In genomic region chr19:32971715-32972540, GRCh38 we compare ENCODE assay signal across 8 cellular contexts. TPM values are rescaled to one million over a fixed set of nuclear protein-coding genes. Genes with fewer than 3 reads are reported as not detected.
DNase-seq lines count a peak whose midpoint lies in the region; ATAC-seq and TF ChIP-seq lines count a peak whose summit lies in the region.

Gene CEP89, minus strand, starts transcription at chr19:32971958. Its CDS starts 84 bp downstream, at chr19:32971874.
A gene with protein sequence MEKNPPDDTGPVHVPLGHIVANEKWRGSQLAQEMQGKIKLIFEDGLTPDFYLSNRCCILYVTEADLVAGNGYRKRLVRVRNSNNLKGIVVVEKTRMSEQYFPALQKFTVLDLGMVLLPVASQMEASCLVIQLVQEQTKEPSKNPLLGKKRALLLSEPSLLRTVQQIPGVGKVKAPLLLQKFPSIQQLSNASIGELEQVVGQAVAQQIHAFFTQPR (plus strand): TSS chr19:32972242. CDS start chr19:32973197, 955 bp downstream.

- H3K27me3 Mint-ChIP-seq in immature natural killer cell (ENCODE audit: low read depth in 3 of 3): peaks cover 6 to 10% (median 6%) of the 10 kb centered on the region in 3 donors

- H3K79me2 ChIP-seq in smooth muscle cell (ENCODE audit: low read depth): peaks cover 28% of the 10 kb centered on the region

- peak; percentile 99 for DNase-seq in AG04450 (ENCODE audit: low read depth, low spot score)
- peak; percentile 96 for DNase-seq in NCI-H2196 treated with DMSO at 0.1 percent for 48 hours (lab: John Stamatoyannopoulos, UW; ENCODE audit: unreplicated experiment)
- peak; percentile 99 for DNase-seq in WERI-Rb-1
- DNase-seq in cardiac fibroblast (ENCODE audit: low read depth in 2 of 2): peak; percentile 100
- peak; percentile 99 for DNase-seq in immature natural killer cell
- DNase-seq in smooth muscle cell (lab: John Stamatoyannopoulos, UW; ENCODE audit: unreplicated experiment): peak; percentile 88

- no peaks in the 10 kb centered on the region for H3K9me3 Mint-ChIP-seq in immature natural killer cell

- peak within 1 kb of the TSS; percentile 93 to 99 (median 98) for H3K27ac Mint-ChIP-seq in immature natural killer cell

- H3K9me3 ChIP-seq in AG04450 (ENCODE audit: control insufficient read depth, insufficient read depth, low read length): no peaks in the 10 kb centered on the region; the same call in 1 of the 2 replicates
- H3K9me3 ChIP-seq in WERI-Rb-1 (ENCODE audit: severe bottlenecking): no peaks in the 10 kb centered on the region
- no peaks in the 10 kb centered on the region for H3K9me3 ChIP-seq in smooth muscle cell (replicated peaks; ENCODE audit: low read depth)

- peaks cover 12% of the 10 kb centered on the region for H3K36me3 ChIP-seq in WERI-Rb-1
- H3K36me3 ChIP-seq in smooth muscle cell (ENCODE audit: low read depth): no peaks in the 10 kb centered on the region

- peaks cover 8% of the 10 kb centered on the region for H3K4me1 ChIP-seq in smooth muscle cell (ENCODE audit: low read depth)

- peak within 1 kb of the TSS; percentile 98 for H3K4me2 ChIP-seq in smooth muscle cell

- H3K4me1 Mint-ChIP-seq in immature natural killer cell: peaks cover 19 to 22% of the 10 kb centered on the region in 2 donors

- H4K20me1 ChIP-seq in smooth muscle cell (ENCODE audit: low read depth): no peaks in the 10 kb centered on the region

- H3K27me3 ChIP-seq in AG04450 (ENCODE audit: control insufficient read depth, insufficient read depth, low read length) (no peaks in the 10 kb centered on the region), WERI-Rb-1 (ENCODE audit: insufficient read depth, low read depth, severe bottlenecking) (no peaks in the 10 kb centered on the region), smooth muscle cell (ENCODE audit: low read depth) (no peaks in the 10 kb centered on the region)

- H3K4me3 ChIP-seq in AG04450 (ENCODE audit: low read depth, low read length) (peak within 1 kb of the TSS; percentile 82), WERI-Rb-1 (ENCODE audit: low read depth, low read length) (peak within 1 kb of the TSS; percentile 73), cardiac fibroblast (replicated peaks in 1 of 2; ENCODE audit: low read depth in 2 of 2, low read length in 2 of 2) (peak within 1 kb of the TSS; percentile 81), smooth muscle cell (peak within 1 kb of the TSS; percentile 73)

- H3K4me3 Mint-ChIP-seq in immature natural killer cell: peak within 1 kb of the TSS; percentile 96 to 99 (median 99)

- no peak for TF ChIP-seq CTCF in AG04450 (IDR thresholded peaks at IDR 0.05; ENCODE audit: low read depth, low read length)
- no peak for TF ChIP-seq CTCF in WERI-Rb-1 (IDR thresholded peaks at IDR 0.05; ENCODE audit: low read depth, low read length)
- TF ChIP-seq CTCF in cardiac fibroblast (IDR thresholded peaks at IDR 0.05; ENCODE audit: low read depth, low read length): no peak
- no peak for TF ChIP-seq CTCF in smooth muscle cell (IDR thresholded peaks at IDR 0.05; ENCODE audit: borderline replicate concordance, insufficient read depth, poor library complexity, severe bottlenecking)

- no peaks in the 10 kb centered on the region for H3F3A ChIP-seq in smooth muscle cell (ENCODE audit: low read depth)

- H3K36me3 Mint-ChIP-seq in immature natural killer cell: peaks cover 0 to 4% (median 3%) of the 10 kb centered on the region in 3 donors

- ATAC-seq in GM18907 (IDR thresholded peaks at IDR 0.05; ENCODE audit: unreplicated experiment): peak; percentile 97
- peak; percentile 99 for ATAC-seq in HG03139 (IDR thresholded peaks at IDR 0.05; ENCODE audit: unreplicated experiment)

- peak within 1 kb of the TSS; percentile 60 for H3K9ac ChIP-seq in smooth muscle cell (ENCODE audit: low read depth)

- WGBS in smooth muscle cell (ENCODE audit: low lambda C conversion rate): 5% methylated on average over 57 of the region's 57 CpGs

- POLR2A ChIA-PET in AG04450 (lab: Yijun Ruan, JAX): interaction anchor here (0.6 to 0.7 kb wide), 2 partner anchors 94 to 148 kb away, joined by 3 read pairs; no protein-coding TSS in a partner anchor

- peak within 1 kb of the TSS; percentile 89 for H2AFZ ChIP-seq in smooth muscle cell (ENCODE audit: low read depth)

- H3K27ac ChIP-seq in AG04450 (ENCODE audit: low read depth, low read length) (peak within 1 kb of the TSS; percentile 47), WERI-Rb-1 (peak within 1 kb of the TSS; percentile 72), smooth muscle cell (ENCODE audit: low read depth) (no peak within 1 kb of the TSS)

- CTCF ChIA-PET in AG04450 (lab: Charles Lee): interaction anchor here (0.7 to 1.8 kb wide), 5 partner anchors 140 to 213 kb away, joined by 4 to 7 read pairs (median 5); no protein-coding TSS in a partner anchor

RNA-seq across cellular contexts. Expression of gene CEP89, which starts in this region (rescaled TPM):
- polyA plus RNA-seq in AG04450 (2011; rRNA removed) (12.3 and 13.9 TPM in 2 replicates), immature natural killer cell (10 to 100 TPM in 2 of 3 donors, 1 to 10 TPM in 1; 5.1 to 17.0 (median 11.4) TPM), smooth muscle cell (18.5 and 19.6 TPM in 2 replicates)
- polyA minus RNA-seq in AG04450 (2011; rRNA and poly(A)+ RNA removed): 24.3 and 27.2 TPM in 2 replicates
- total RNA-seq in smooth muscle cell: 11.7 and 19.3 TPM in 2 replicates

RNA-seq across cellular contexts. Expression of the second gene that starts in this region (rescaled TPM):
- polyA plus RNA-seq in AG04450 (2011; rRNA removed) (1.6 and 1.8 TPM in 2 replicates), immature natural killer cell (1 to 10 TPM; 3.5 to 8.2 (median 4.2) TPM), smooth muscle cell (5.3 and 6.3 TPM in 2 replicates)
- polyA minus RNA-seq in AG04450 (2011; rRNA and poly(A)+ RNA removed): 1.00 and 2.3 TPM in 2 replicates
- 2.2 and 4.7 TPM in 2 replicates for total RNA-seq in smooth muscle cell
